17 cellular contexts compared by ENCODE assay signal in genomic region chrX:68901512-68901911, GRCh38.
DNase-seq lines count a peak whose midpoint lies in the region; ATAC-seq and TF ChIP-seq lines count a peak whose summit lies in the region.
"Had no signal": no experiment of that assay in that cellular context is flagged by ENCODE, and none has a peak within 500 bp of the region (broad histone marks: within the 10 kb centered on the region; RNA-seq: fewer than 3 reads in every experiment).

No MANE protein-coding gene starts in this region.

- H3K9me3 ChIP-seq in BE2C, result no peaks in the 10 kb centered on the region
- H3K9me3 ChIP-seq: Peyer's patch had no signal

- no peak overlapping the region for H2AFZ ChIP-seq in GM23338

- H3K79me2 ChIP-seq in GM23338 (replicated peaks; ENCODE audit: insufficient read depth), result no peaks in the 10 kb centered on the region

- H3K4me1 ChIP-seq in BE2C (no peaks in the 10 kb centered on the region), GM23338 (ENCODE audit: insufficient read depth) (no peaks in the 10 kb centered on the region)
- H3K4me1 ChIP-seq: Peyer's patch had no signal

- H3K27ac Mint-ChIP-seq in GM23338 (no peak overlapping the region), brain (peak overlapping the region in 4 of 5 experiments; percentile 4 to 94 (median 74)), nephron progenitor cell (peak overlapping the region; percentile 84)
- no peak overlapping the region for H3K27ac Mint-ChIP-seq in activated CD4-positive, alpha-beta T cell treated with anti-CD3 and anti-CD28 coated beads, Interleukin-2, amount 10 ng/mL, durations not matched to agents 24 days and 14 days
- H3K27ac Mint-ChIP-seq: T-cell had no signal

- H3K4me3 ChIP-seq in BE2C (ENCODE audit: low read depth, low read length), result no peak overlapping the region
- no peak overlapping the region for H3K4me3 ChIP-seq in GM23338
- H3K4me3 ChIP-seq: Peyer's patch had no signal

- no peaks in the 10 kb centered on the region for H3K36me3 ChIP-seq in BE2C
- H3K36me3 ChIP-seq in GM23338 (ENCODE audit: insufficient read depth), result no peaks in the 10 kb centered on the region
- H3K36me3 ChIP-seq: Peyer's patch had no signal

- peak; percentile 28 for DNase-seq in BE2C
- no peak for DNase-seq in GM23338 (ENCODE audit: low spot score)
- DNase-seq in nephron progenitor cell, result no peak
- DNase-seq in activated CD4-positive, alpha-beta T cell treated with anti-CD3 and anti-CD28 coated beads, Interleukin-2, amount 10 ng/mL, durations not matched to agents 24 days and 14 days, result no peak
- no peak for DNase-seq in NK-92 (lab: John Stamatoyannopoulos, UW; ENCODE audit: unreplicated experiment)
- DNase-seq: CD4-positive, CD25-positive, alpha-beta regulatory T cell; DMS79; MV-4-11; NCI-H1105 treated with DMSO at 0.1 percent for 48 hours; NCI-H2029 treated with DMSO at 0.1 percent for 48 hours; NCI-H446 treated with DMSO at 0.1 percent for 48 hours; NCI-H748 treated with DMSO at 0.1 percent for 48 hours; Peyer's patch; T-cell had no signal

- H3K27ac ChIP-seq in GM23338 (ENCODE audit: low read depth), result no peak overlapping the region
- H3K27ac ChIP-seq: Peyer's patch had no signal

- peaks cover 2% of the 10 kb centered on the region for H3K27me3 Mint-ChIP-seq in GM23338 (ENCODE audit: insufficient read depth, low read depth, poor library complexity)
- H3K27me3 Mint-ChIP-seq in brain, result peaks cover 4% of the 10 kb centered on the region
- peaks cover 7% of the 10 kb centered on the region for H3K27me3 Mint-ChIP-seq in nephron progenitor cell (ENCODE audit: low read depth, poor library complexity)
- no peaks in the 10 kb centered on the region for H3K27me3 Mint-ChIP-seq in activated CD4-positive, alpha-beta T cell treated with anti-CD3 and anti-CD28 coated beads, Interleukin-2, amount 10 ng/mL, durations not matched to agents 24 days and 14 days
- H3K27me3 Mint-ChIP-seq: CD4-positive, CD25-positive, alpha-beta regulatory T cell; IgD-negative memory B cell; T-cell had no signal

- H3K4me3 Mint-ChIP-seq in GM23338 (no peak overlapping the region), brain (peak overlapping the region in 1 of 5 experiments; percentile 6), nephron progenitor cell (peak overlapping the region; percentile 26)
- H3K4me3 Mint-ChIP-seq in activated CD4-positive, alpha-beta T cell treated with anti-CD3 and anti-CD28 coated beads, Interleukin-2, amount 10 ng/mL, durations not matched to agents 24 days and 14 days, result no peak overlapping the region
- H3K4me3 Mint-ChIP-seq: CD4-positive, CD25-positive, alpha-beta regulatory T cell; IgD-negative memory B cell; T-cell had no signal

- no peaks in the 10 kb centered on the region for H4K20me1 ChIP-seq in GM23338 (replicated peaks; ENCODE audit: insufficient read depth)

- H3K4me1 Mint-ChIP-seq in GM23338, result peaks cover 23% of the 10 kb centered on the region
- peaks cover 65% of the 10 kb centered on the region for H3K4me1 Mint-ChIP-seq in brain
- peaks cover 54% of the 10 kb centered on the region for H3K4me1 Mint-ChIP-seq in nephron progenitor cell
- H3K4me1 Mint-ChIP-seq in activated CD4-positive, alpha-beta T cell treated with anti-CD3 and anti-CD28 coated beads, Interleukin-2, amount 10 ng/mL, durations not matched to agents 24 days and 14 days, result no peaks in the 10 kb centered on the region
- H3K4me1 Mint-ChIP-seq: CD4-positive, CD25-positive, alpha-beta regulatory T cell; IgD-negative memory B cell; T-cell had no signal

- H3K9me2 ChIP-seq in GM23338 (ENCODE audit: insufficient read depth), result no peaks in the 10 kb centered on the region

- H3K27me3 ChIP-seq in BE2C (no peaks in the 10 kb centered on the region), GM23338 (ENCODE audit: insufficient read depth) (no peaks in the 10 kb centered on the region)
- H3K27me3 ChIP-seq: Peyer's patch had no signal

- H3K9me3 Mint-ChIP-seq in GM23338, result no peaks in the 10 kb centered on the region
- peaks cover 0 to 8% (median 0%) of the 10 kb centered on the region in 5 experiments for H3K9me3 Mint-ChIP-seq in brain
- H3K9me3 Mint-ChIP-seq in nephron progenitor cell, result peaks cover 48% of the 10 kb centered on the region
- H3K9me3 Mint-ChIP-seq in activated CD4-positive, alpha-beta T cell treated with anti-CD3 and anti-CD28 coated beads, Interleukin-2, amount 10 ng/mL, durations not matched to agents 24 days and 14 days, result no peaks in the 10 kb centered on the region
- H3K9me3 Mint-ChIP-seq: IgD-negative memory B cell, T-cell had no signal

- ATAC-seq in GM23338 (peak; percentile 51), GM19463 (IDR thresholded peaks at IDR 0.05; ENCODE audit: unreplicated experiment) (no peak)
- ATAC-seq: T-cell had no signal

- no peaks in the 10 kb centered on the region for H3K36me3 Mint-ChIP-seq in GM23338 (ENCODE audit: low read depth)
- no peaks in the 10 kb centered on the region for H3K36me3 Mint-ChIP-seq in brain
- H3K36me3 Mint-ChIP-seq in nephron progenitor cell (ENCODE audit: low read depth), result no peaks in the 10 kb centered on the region
- no peaks in the 10 kb centered on the region for H3K36me3 Mint-ChIP-seq in activated CD4-positive, alpha-beta T cell treated with anti-CD3 and anti-CD28 coated beads, Interleukin-2, amount 10 ng/mL, durations not matched to agents 24 days and 14 days (ENCODE audit: low read depth)
- H3K36me3 Mint-ChIP-seq: CD4-positive, CD25-positive, alpha-beta regulatory T cell; T-cell had no signal

- TF ChIP-seq CTCF in BE2C (IDR thresholded peaks at IDR 0.05; ENCODE audit: low read depth, low read length), result no peak
- TF ChIP-seq CTCF in GM23338 (conservative IDR thresholded peaks at IDR 0.05; ENCODE audit: low read depth in 2 of 2), result no peak
- no peak for TF ChIP-seq CTCF in brain (conservative IDR thresholded peaks at IDR 0.05)
- TF ChIP-seq CTCF in nephron progenitor cell (IDR thresholded peaks at IDR 0.05), result no peak

- H3F3A ChIP-seq in GM23338 (replicated peaks; ENCODE audit: low read depth), result no peaks in the 10 kb centered on the region

- H3K4me2 ChIP-seq in GM23338, result no peak overlapping the region

- intact Hi-C loops in activated CD4-positive, alpha-beta T cell treated with anti-CD3 and anti-CD28 coated beads, Interleukin-2, amount 10 ng/mL, durations not matched to agents 24 days and 14 days (cut with micrococcal nuclease), result no loop called here

TF ChIP-seq in GM23338, 12 proteins besides CTCF, POLR2A, EP300 and RAD21:
- TF ChIP-seq REST (IDR thresholded peaks at IDR 0.05; ENCODE audit: unreplicated experiment), result no peak

Comparison
In these comparisons a context has a peak if more than half of its experiments do, and no peak if none do; other contexts are left out.
1. H3K27ac Mint-ChIP-seq: peak in brain (4 of 5) and nephron progenitor cell (single experiment); none in GM23338 (single experiment) and activated CD4-positive, alpha-beta T cell treated with anti-CD3 and anti-CD28 coated beads, Interleukin-2, amount 10 ng/mL, durations not matched to agents 24 days and 14 days (single experiment).